Comparison of ENCODE assay signal across 21 cellular contexts in the genomic region with DNA sequence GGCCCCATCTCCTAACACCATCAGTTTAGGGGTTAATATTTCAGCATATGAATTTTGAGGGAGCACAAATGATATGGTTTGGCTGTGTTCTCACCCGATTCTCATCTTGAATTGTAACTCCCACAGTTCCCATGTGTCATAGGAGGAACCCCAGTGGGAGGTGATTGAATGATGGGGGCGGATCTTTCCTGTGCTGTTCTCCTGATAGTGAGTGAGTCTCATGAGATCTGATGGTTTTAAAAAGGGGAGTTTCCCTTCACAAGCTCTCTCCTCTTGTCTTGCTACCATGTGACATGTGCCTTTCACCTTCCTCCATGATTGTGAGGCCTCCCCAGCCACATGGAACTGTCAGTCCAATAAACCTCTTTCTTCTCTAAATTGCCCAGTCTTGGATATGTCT.
A peak's percentile ranks its signal among the peaks of the same experiment; 100 is the strongest.
DNase-seq lines count a peak whose midpoint lies in the region; ATAC-seq, FAIRE-seq and TF ChIP-seq lines count a peak whose summit lies in the region.
"Had no signal": no experiment of that assay in that cellular context is flagged by ENCODE, and none has a peak within 500 bp of the region (broad histone marks: within the 10 kb centered on the region; RNA-seq: fewer than 3 reads in every experiment).

No MANE protein-coding gene starts in this region.

- no peak overlapping the region for H3K4me2 ChIP-seq in K562 (ENCODE audit: insufficient read depth, low read length)
- H3K4me2 ChIP-seq: BLaER1 treated with 17β-estradiol and CSF1 and Interleukin-3, amounts not matched to agents 10 nM and 100 nM had no signal

- H3K27ac ChIP-seq in K562 (ENCODE audit: extremely low read depth, low read depth, low read length): no peak overlapping the region
- H3K27ac ChIP-seq: BLaER1 treated with 17β-estradiol and CSF1 and Interleukin-3, amounts not matched to agents 10 nM and 100 nM; C4-2B had no signal

- no TSS peak for BruUV-seq in K562 (replicated peaks; lab: Mats Ljungman, UMichigan)

- DNase-seq in Ammon's horn (ENCODE audit: low spot score) (peak; percentile 36), K562 (ENCODE audit: extremely low read depth in 1 of 4, low spot score in 3 of 4) (no peak), head of caudate nucleus (peak in 26 of 42 donors; percentile 28 to 82 (median 64)), putamen (ENCODE audit: low spot score) (peak; percentile 75), AG20443 (ENCODE audit: low spot score) (no peak), left lobe of liver (ENCODE audit: low spot score) (no peak)
- DNase-seq: 8988T; Caco-2; Calu3; CD4-positive, alpha-beta T cell; CD8-positive, alpha-beta T cell; DMS79 treated with DMSO at 0.1 percent for 48 hours; GF-D8 had no signal

- no peaks in the 10 kb centered on the region for H3K9me3 ChIP-seq in K562 (replicated peaks; ENCODE audit: control insufficient read depth, insufficient read depth, low read depth, low read length)

- no peaks in the 10 kb centered on the region for H3K36me3 ChIP-seq in K562 (ENCODE audit: control insufficient read depth, insufficient read depth, low read length)
- H3K36me3 ChIP-seq: BLaER1 treated with 17β-estradiol and CSF1 and Interleukin-3, amounts not matched to agents 10 nM and 100 nM had no signal

- H3K4me3 ChIP-seq in K562: no peak overlapping the region
- H3K4me3 ChIP-seq: BLaER1 treated with 17β-estradiol and CSF1 and Interleukin-3, amounts not matched to agents 10 nM and 100 nM had no signal

- no peak for TF ChIP-seq RAD21 in K562 (CRISPR knock-in tag; conservative IDR thresholded peaks at IDR 0.05 in 1 of 2, IDR thresholded peaks at IDR 0.05 in 1 of 2)

- H3K27me3 ChIP-seq in K562 (ENCODE audit: control insufficient read depth in 2 of 2, insufficient read depth in 2 of 2, low read length in 2 of 2): peaks cover 3 to 4% of the 10 kb centered on the region in 2 experiments; a peak in 3 of 5 replicates
- H3K27me3 ChIP-seq: BLaER1 treated with 17β-estradiol and CSF1 and Interleukin-3, amounts not matched to agents 10 nM and 100 nM had no signal

- no peaks in the 10 kb centered on the region for H3K4me1 ChIP-seq in K562 (replicated peaks in 1 of 2; ENCODE audit: control insufficient read depth in 2 of 2, insufficient read depth in 2 of 2, low read length in 2 of 2)
- H3K4me1 ChIP-seq: BLaER1 treated with 17β-estradiol and CSF1 and Interleukin-3, amounts not matched to agents 10 nM and 100 nM; Caco-2 had no signal

- H3K79me2 ChIP-seq in K562 (ENCODE audit: control insufficient read depth, insufficient read depth, low read length): no peaks in the 10 kb centered on the region

- intact Hi-C loops in K562 (cut with micrococcal nuclease) (no loop called here), head of caudate nucleus (cut with DNase I) (no loop called here)

- CTCF ChIA-PET in K562 (lab: Yijun Ruan, JAX; ENCODE audit: low intra/inter-chr PET ratio): no interaction called here

- TF ChIP-seq CTCF in K562 (IDR thresholded peaks at IDR 0.05 in 2 of 3, conservative IDR thresholded peaks at IDR 0.05 in 1 of 3; ENCODE audit: insufficient read depth in 2 of 3, low read depth in 1 of 3, low read length in 3 of 3): no peak

- no peak for TF ChIP-seq POLR2A in K562 (conservative IDR thresholded peaks at IDR 0.05)

- POLR2A ChIA-PET in K562 (lab: Yijun Ruan, JAX): no interaction called here

- no peak overlapping the region for H2AFZ ChIP-seq in K562 (ENCODE audit: low read depth, low read length)

- no peak for FAIRE-seq in K562 (lab: Jason Lieb, UNC)
- FAIRE-seq: A204.1, D721Med, G401.6, GM12891 had no signal

- H3K9ac ChIP-seq in K562 (ENCODE audit: insufficient read depth in 1 of 2, low read depth in 2 of 2, low read length in 2 of 2): no peak overlapping the region
- H3K9ac ChIP-seq: BLaER1 treated with 17β-estradiol and CSF1 and Interleukin-3, amounts not matched to agents 10 nM and 100 nM had no signal

- ATAC-seq in K562 (no peak), GM21390 (IDR thresholded peaks at IDR 0.05; ENCODE audit: unreplicated experiment) (no peak), left lobe of liver (no peak), HG03571 (IDR thresholded peaks at IDR 0.05; ENCODE audit: unreplicated experiment) (no peak)
- ATAC-seq: CD8-positive, alpha-beta T cell had no signal

- TF ChIP-seq EP300 in K562 (IDR thresholded peaks at IDR 0.05; ENCODE audit: low read length): no peak

- no peaks in the 10 kb centered on the region for H3K9me1 ChIP-seq in K562 (ENCODE audit: control insufficient read depth, insufficient read depth, low read length)

- 0% methylated on average over 2 of the region's 2 CpGs for WGBS in K562 (ENCODE audit: insufficient coverage, low coverage, missing lambda C conversion rate)

- no peaks in the 10 kb centered on the region for H4K20me1 ChIP-seq in K562 (replicated peaks; ENCODE audit: control insufficient read depth, insufficient read depth, low read length)
- H4K20me1 ChIP-seq: BLaER1 treated with 17β-estradiol and CSF1 and Interleukin-3, amounts not matched to agents 10 nM and 100 nM had no signal

- in situ Hi-C loops in K562 (cut with MboI): no loop called here

TF ChIP-seq in K562, 482 proteins besides CTCF, POLR2A, EP300 and RAD21:
- 0 out of 2 replicates have a peak, but pooled peaks have one; percentile 20 for TF ChIP-seq ZNF766 (CRISPR knock-in tag; conservative IDR thresholded peaks at IDR 0.05)
- TF ChIP-seq, protein P1, sequence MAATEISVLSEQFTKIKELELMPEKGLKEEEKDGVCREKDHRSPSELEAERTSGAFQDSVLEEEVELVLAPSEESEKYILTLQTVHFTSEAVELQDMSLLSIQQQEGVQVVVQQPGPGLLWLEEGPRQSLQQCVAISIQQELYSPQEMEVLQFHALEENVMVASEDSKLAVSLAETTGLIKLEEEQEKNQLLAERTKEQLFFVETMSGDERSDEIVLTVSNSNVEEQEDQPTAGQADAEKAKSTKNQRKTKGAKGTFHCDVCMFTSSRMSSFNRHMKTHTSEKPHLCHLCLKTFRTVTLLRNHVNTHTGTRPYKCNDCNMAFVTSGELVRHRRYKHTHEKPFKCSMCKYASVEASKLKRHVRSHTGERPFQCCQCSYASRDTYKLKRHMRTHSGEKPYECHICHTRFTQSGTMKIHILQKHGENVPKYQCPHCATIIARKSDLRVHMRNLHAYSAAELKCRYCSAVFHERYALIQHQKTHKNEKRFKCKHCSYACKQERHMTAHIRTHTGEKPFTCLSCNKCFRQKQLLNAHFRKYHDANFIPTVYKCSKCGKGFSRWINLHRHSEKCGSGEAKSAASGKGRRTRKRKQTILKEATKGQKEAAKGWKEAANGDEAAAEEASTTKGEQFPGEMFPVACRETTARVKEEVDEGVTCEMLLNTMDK (IDR thresholded peaks at IDR 0.05; ENCODE audit: borderline replicate concordance, insufficient read depth, low read depth, low read length, poor library complexity, severe bottlenecking): no peak

Comparison
In these comparisons a context has a peak if more than half of its experiments do, and no peak if none do; other contexts are left out.
1. DNase-seq: peak in Ammon's horn (single experiment), head of caudate nucleus (26 of 42) and putamen (single experiment); none in K562 (0 of 4), AG20443 (single experiment) and left lobe of liver (single experiment).